15 cellular contexts compared by ENCODE assay signal in the genomic region with DNA sequence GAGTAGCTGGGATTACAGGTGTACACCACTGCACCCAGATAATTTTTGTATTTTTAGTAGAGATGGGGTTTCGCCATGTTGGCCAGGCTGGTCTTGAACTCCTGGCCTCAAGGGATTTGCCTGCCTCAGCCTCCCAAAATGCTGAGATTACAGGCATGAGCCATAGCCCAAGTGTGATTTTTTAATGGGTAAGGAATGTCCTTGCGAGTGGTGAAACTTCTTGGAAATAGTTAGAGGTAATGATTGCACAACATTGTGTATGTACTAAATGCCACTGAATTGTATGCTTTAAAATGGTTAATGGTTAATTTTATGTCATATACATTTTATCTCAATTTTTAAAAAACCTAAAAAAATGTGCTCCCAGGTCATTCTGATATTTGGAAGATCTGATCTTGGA.
"Had no signal": no experiment of that assay in that cellular context is flagged by ENCODE, and none has a peak within 500 bp of the region (broad histone marks: within the 10 kb centered on the region; RNA-seq: fewer than 3 reads in every experiment).

No MANE protein-coding gene starts in this region.

- DNase-seq: activated CD4-positive, alpha-beta T cell treated with anti-CD3 and anti-CD28 coated beads for 48 hours; activated naive CD4-positive, alpha-beta T cell treated with anti-CD3 and anti-CD28 coated beads for 36 hours; adrenal gland; esophagus squamous epithelium; glutamatergic neuron; mammary epithelial cell; mucosa of descending colon; nucleus accumbens; psoas muscle; sigmoid colon; stimulated activated CD4-positive, alpha-beta T cell treated with anti-CD3 and anti-CD28 coated beads, Interleukin-15, amount 100 ng/mL, for 24 hours; stimulated activated CD4-positive, alpha-beta T cell treated with anti-CD3 and anti-CD28 coated beads, Interleukin-4, amount 100 ng/mL, for 24 hours; T-helper 17 cell; upper lobe of left lung had no signal

- FAIRE-seq: islet of Langerhans had no signal

- H3K4me3 ChIP-seq: adrenal gland, esophagus squamous epithelium, mucosa of descending colon, psoas muscle, sigmoid colon, upper lobe of left lung had no signal
